4 cellular contexts compared by ENCODE assay signal in genomic region chr6:43633002-43633401, GRCh38. TPM values are rescaled to one million over a fixed set of nuclear protein-coding genes. Genes with fewer than 3 reads are reported as not detected.
"Had no signal": no experiment of that assay in that cellular context is flagged by ENCODE, and none has a peak within 500 bp of the region (broad histone marks: within the 10 kb centered on the region; RNA-seq: fewer than 3 reads in every experiment).

No MANE protein-coding gene starts in this region.

RNA-seq across cellular contexts. Expression of gene RSPH9, which starts 11.8 kb away (rescaled TPM):
- total RNA-seq: naive thymus-derived CD8-positive, alpha-beta T cell; natural killer cell treated with Interleukin-12 subunit alpha and Interleukin-12 subunit beta and Interleukin-15 and Interleukin-18, amount 100 ng/mL, for 72 hours; right lobe of liver; transverse colon had no signal
